ENCODE assay signal across 30 cellular contexts in genomic region chr6:100144991-100145390, GRCh38.
"Had no signal": no experiment of that assay in that cellular context is flagged by ENCODE, and none has a peak within 500 bp of the region (broad histone marks: within the 10 kb centered on the region; RNA-seq: fewer than 3 reads in every experiment).

No MANE protein-coding gene starts in this region.

- DNase-seq: activated B cell treated with CpG ODN at 0.5 μM for 24 hours; activated CD4-positive, alpha-beta memory T cell treated with anti-CD3 and anti-CD28 coated beads for 36 hours; activated CD4-positive, alpha-beta T cell treated with anti-CD3 and anti-CD28 coated beads for 4 hours; activated CD4-positive, alpha-beta T cell treated with anti-CD3 and anti-CD28 coated beads, Interleukin-2, amount 10 ng/mL, durations not matched to agents 24 days and 14 days; activated CD4-positive, alpha-beta T cell treated with anti-CD3 and anti-CD28 coated beads, Interleukin-2, amount 50 U/mL, for 1 hour; activated CD4-positive, alpha-beta T cell treated with anti-CD3 and anti-CD28 coated beads, Interleukin-2, amount 50 U/mL, for 4 hours; activated CD4-positive, CD25-positive, alpha-beta regulatory T cell treated with anti-CD3 and anti-CD28 coated beads, Interleukin-2, amount 50 U/mL, for 72 hours; activated CD8-positive, alpha-beta memory T cell treated with anti-CD3 and anti-CD28 coated beads, Interleukin-2, amount 50 U/mL, for 4 hours; activated CD8-positive, alpha-beta T cell treated with anti-CD3 and anti-CD28 coated beads for 36 hours; activated effector memory CD4-positive, alpha-beta T cell treated with anti-CD3 and anti-CD28 coated beads, Interleukin-2, amount 50 U/mL, for 16 hours; activated gamma-delta T cell treated with Interleukin-2 at 50 U/mL for 16 hours; activated naive CD4-positive, alpha-beta T cell; activated naive CD4-positive, alpha-beta T cell treated with anti-CD3 and anti-CD28 coated beads for 36 hours; activated naive CD4-positive, alpha-beta T cell treated with anti-CD3 and anti-CD28 coated beads, Interleukin-2, amount 50 U/mL, for 16 hours; activated naive CD8-positive, alpha-beta T cell treated with anti-CD3 and anti-CD28 coated beads for 36 hours; activated T-cell treated with anti-CD3 and anti-CD28 coated beads for 4 hours; activated T-cell treated with anti-CD3 and anti-CD28 coated beads, Interleukin-2, amount 50 U/mL, for 1 hour; activated T-cell treated with anti-CD3 and anti-CD28 coated beads, Interleukin-2, amount 50 U/mL, for 4 hours; activated T-cell treated with anti-CD3 and anti-CD28 coated beads, Interleukin-2, amount 50 U/mL, for 72 hours; adrenal gland; amniotic stem cell; aorta; body of pancreas; brain microvascular endothelial cell; central memory CD4-positive, alpha-beta T cell; T-helper 1 cell; T-helper 2 cell; T-helper 9 cell had no signal

- ATAC-seq: activated CD8-positive, alpha-beta T cell treated with anti-CD3 and anti-CD28 coated beads for 36 hours; activated naive CD4-positive, alpha-beta T cell treated with anti-CD3 and anti-CD28 coated beads, Interleukin-2, amount 50 U/mL, for 72 hours; activated T-cell treated with anti-CD3 and anti-CD28 coated beads, Interleukin-2, amount 50 U/mL, for 4 hours; activated T-cell treated with anti-CD3 and anti-CD28 coated beads, Interleukin-2, amount 50 U/mL, for 72 hours; activated T-helper 17 cell treated with anti-CD3 and anti-CD28 coated beads, Interleukin-2, amount 50 U/mL, for 72 hours; body of pancreas had no signal

- H3K4me3 ChIP-seq: adrenal gland, body of pancreas had no signal
